Comparison of ENCODE assay signal across 8 cellular contexts in the genomic region with DNA sequence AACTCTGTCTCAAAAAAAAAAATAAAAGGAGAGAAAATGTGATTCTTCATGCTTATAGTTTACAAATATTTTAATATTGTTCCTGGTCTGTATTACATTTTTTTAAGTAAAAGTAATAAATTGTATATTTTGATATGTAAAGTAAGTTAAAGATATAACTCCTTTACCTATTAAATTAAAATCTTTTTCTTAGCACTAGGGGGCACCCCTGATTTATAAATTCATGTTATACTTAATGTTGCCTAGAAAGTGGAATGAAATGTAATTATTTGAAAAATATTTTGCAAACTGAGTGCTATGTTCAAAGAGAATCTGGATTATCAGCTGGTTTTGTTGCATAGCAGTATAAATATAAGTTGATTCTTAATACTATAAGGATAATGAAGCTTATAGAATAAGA. TPM values are rescaled to one million over a fixed set of nuclear protein-coding genes. Genes with fewer than 3 reads are reported as not detected.
DNase-seq lines count a peak whose midpoint lies in the region; ATAC-seq, FAIRE-seq and TF ChIP-seq lines count a peak whose summit lies in the region.

No MANE protein-coding gene starts in this region.

- H3K27me3 Mint-ChIP-seq in HFFc6 (ENCODE audit: insufficient read depth): no peaks in the 10 kb centered on the region; the same call in 1 of the 2 replicates

- peaks cover 0 to 4% (median 0%) of the 10 kb centered on the region in 3 donors for H3K9me3 ChIP-seq in gastroesophageal sphincter

- no peak overlapping the region for H3K4me3 Mint-ChIP-seq in HFFc6

- no peaks in the 10 kb centered on the region for H3K4me1 ChIP-seq in gastroesophageal sphincter

- FAIRE-seq in GM12891 (lab: Jason Lieb, UNC): no peak

- H3K36me3 ChIP-seq in gastroesophageal sphincter: no peaks in the 10 kb centered on the region

- ATAC-seq in gastroesophageal sphincter (no peak), HG03097 (IDR thresholded peaks at IDR 0.05; ENCODE audit: low FRiP score, unreplicated experiment) (no peak)

- no peaks in the 10 kb centered on the region for H3K9me3 Mint-ChIP-seq in HFFc6

- H3K27me3 ChIP-seq in gastroesophageal sphincter: no peaks in the 10 kb centered on the region

- peaks cover 10% of the 10 kb centered on the region for H3K36me3 Mint-ChIP-seq in HFFc6 (ENCODE audit: low read depth)

- TF ChIP-seq CTCF in HFFc6 (IDR thresholded peaks at IDR 0.05) (peak; percentile 78), gastroesophageal sphincter (IDR thresholded peaks at IDR 0.05) (peak; percentile 30 to 41 (median 36))

- TF ChIP-seq POLR2A in gastroesophageal sphincter (IDR thresholded peaks at IDR 0.05): no peak
- TF ChIP-seq POLR2A in GM12891 (IDR thresholded peaks at IDR 0.05; ENCODE audit: low read depth, low read length): no peak

- DNase-seq in A172 (ENCODE audit: low spot score): peak; percentile 48
- DNase-seq in HFFc6: no peak
- DNase-seq in RKO (ENCODE audit: low spot score): peak; percentile 60
- no peak for DNase-seq in COLO668 (lab: John Stamatoyannopoulos, UW; ENCODE audit: unreplicated experiment)
- DNase-seq in GM12891 (ENCODE audit: insufficient read length, low spot score): no peak
- no peak for DNase-seq in cerebellar nuclear complex (lab: John Stamatoyannopoulos, UW)

- no peak overlapping the region for H3K4me3 ChIP-seq in gastroesophageal sphincter

- no peaks in the 10 kb centered on the region for H3K4me1 Mint-ChIP-seq in HFFc6 (ENCODE audit: low read depth)

- no peak for TF ChIP-seq EP300 in gastroesophageal sphincter (IDR thresholded peaks at IDR 0.05)

- no peak overlapping the region for H3K27ac ChIP-seq in gastroesophageal sphincter

- no peak overlapping the region for H3K27ac Mint-ChIP-seq in HFFc6

TF ChIP-seq in GM12891, 5 proteins besides CTCF, POLR2A, EP300 and RAD21:
- TF ChIP-seq PAX5 (IDR thresholded peaks at IDR 0.05; ENCODE audit: insufficient read depth, low read length, severe bottlenecking) (no peak), POU2F2 (IDR thresholded peaks at IDR 0.05; ENCODE audit: low read depth, low read length) (no peak), TAF1 (IDR thresholded peaks at IDR 0.05; ENCODE audit: low read depth, low read length) (no peak), SPI1 (IDR thresholded peaks at IDR 0.05; ENCODE audit: low read depth, low read length) (no peak), POLR2AphosphoS5 (IDR thresholded peaks at IDR 0.05; ENCODE audit: low read depth, low read length) (no peak)

RNA-seq across cellular contexts. Expression of gene RALGPS2, which starts 49.2 kb away (rescaled TPM):
- total RNA-seq in A172 (2014; rRNA removed; shearing (Covaris generic)): 13.5 and 16.5 TPM in 2 replicates
- 10 to 100 TPM; 41.5 to 59.2 (median 48.9) TPM for total RNA-seq in HFFc6 (2021; fragmentation: NEBNext Ultra II Directional; extraction: Animal tissue kit (Norgen Biotek cat#: 25700))
- total RNA-seq in gastroesophageal sphincter: 10 to 100 TPM; 12.0 to 17.7 (median 15.1) TPM
- 1.0 TPM for polyA plus RNA-seq in GM12891 (2012; ENCODE audit: low read depth, missing spikeins)

Comparison
In these comparisons a context has a peak if more than half of its experiments do, and no peak if none do; other contexts are left out.
1. DNase-seq: peak in A172 (single experiment) and RKO (single experiment); none in HFFc6 (single experiment), COLO668 (single experiment), GM12891 (single experiment) and cerebellar nuclear complex (0 of 2).